In the genomic region with DNA sequence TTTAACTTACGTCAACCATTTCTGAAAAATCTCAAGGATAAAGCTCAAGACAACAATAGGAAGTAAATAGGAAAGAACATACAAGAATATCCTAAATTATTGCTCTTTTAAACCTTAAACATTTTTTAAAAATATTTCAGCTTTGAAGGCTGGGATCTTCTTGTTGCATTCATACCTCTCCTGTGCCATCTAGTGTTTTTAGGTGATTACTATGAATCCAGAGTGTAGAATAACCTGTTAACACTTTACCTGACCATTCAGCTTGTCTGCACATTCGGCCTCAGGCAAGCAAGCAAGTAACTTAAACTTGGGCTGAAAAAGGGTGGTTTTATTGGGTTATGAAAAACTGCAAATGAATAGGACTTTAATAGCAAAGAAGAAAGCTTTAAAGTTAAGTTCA, we compare ENCODE assay signal across 14 cellular contexts.
A peak's percentile ranks its signal among the peaks of the same experiment; 100 is the strongest.
DNase-seq lines count a peak whose midpoint lies in the region; TF ChIP-seq lines count a peak whose summit lies in the region.
"Had no signal": no experiment of that assay in that cellular context is flagged by ENCODE, and none has a peak within 500 bp of the region (broad histone marks: within the 10 kb centered on the region; RNA-seq: fewer than 3 reads in every experiment).

No MANE protein-coding gene starts in this region.

- POLR2A ChIA-PET in CD8-positive, alpha-beta memory T cell (lab: Charles Lee): no interaction called here

- no peak overlapping the region for H3K27ac Mint-ChIP-seq in CD8-positive, alpha-beta memory T cell
- H3K27ac Mint-ChIP-seq: activated CD4-positive, alpha-beta T cell treated with anti-CD3 and anti-CD28 coated beads for 36 hours had no signal

- no peaks in the 10 kb centered on the region; the same call in 1 of the 2 replicates for H3K9me3 ChIP-seq in BE2C
- no peaks in the 10 kb centered on the region for H3K9me3 ChIP-seq in CD8-positive, alpha-beta memory T cell (ENCODE audit: low read length)
- H3K9me3 ChIP-seq: upper lobe of right lung had no signal

- no peaks in the 10 kb centered on the region for H3K4me1 ChIP-seq in BE2C
- no peaks in the 10 kb centered on the region for H3K4me1 ChIP-seq in CD8-positive, alpha-beta memory T cell (ENCODE audit: insufficient read depth, low read length)
- H3K4me1 ChIP-seq: upper lobe of right lung had no signal

- TF ChIP-seq CTCF in BE2C (IDR thresholded peaks at IDR 0.05; ENCODE audit: low read depth, low read length) (peak; percentile 24), astrocyte of the spinal cord (IDR thresholded peaks at IDR 0.05; ENCODE audit: low read depth, low read length) (peak; percentile 43)

- no peaks in the 10 kb centered on the region for H3K4me1 Mint-ChIP-seq in CD8-positive, alpha-beta memory T cell
- H3K4me1 Mint-ChIP-seq: activated CD4-positive, alpha-beta T cell treated with anti-CD3 and anti-CD28 coated beads for 36 hours had no signal

- H3K27ac ChIP-seq in CD8-positive, alpha-beta memory T cell (ENCODE audit: low read depth, low read length): no peak overlapping the region
- H3K27ac ChIP-seq: upper lobe of right lung had no signal

- no peaks in the 10 kb centered on the region for H3K27me3 ChIP-seq in BE2C
- no peaks in the 10 kb centered on the region for H3K27me3 ChIP-seq in CD8-positive, alpha-beta memory T cell (ENCODE audit: insufficient read depth, low read length, poor library complexity, severe bottlenecking)
- H3K27me3 ChIP-seq: upper lobe of right lung had no signal

- H3K27me3 Mint-ChIP-seq in CD8-positive, alpha-beta memory T cell: no peaks in the 10 kb centered on the region
- H3K27me3 Mint-ChIP-seq: activated CD4-positive, alpha-beta T cell treated with anti-CD3 and anti-CD28 coated beads for 36 hours had no signal

- in situ Hi-C loops in astrocyte of the spinal cord (cut with HindIII; ENCODE audit: low sequenced_read_pairs): no loop called here

- H3K4me3 ChIP-seq in BE2C (ENCODE audit: low read depth, low read length) (no peak overlapping the region), astrocyte of the spinal cord (ENCODE audit: low read depth, low read length) (no peak overlapping the region)
- no peak overlapping the region for H3K4me3 ChIP-seq in CD8-positive, alpha-beta memory T cell (ENCODE audit: low read length)
- H3K4me3 ChIP-seq: mucosa of descending colon, upper lobe of right lung had no signal

- CTCF ChIA-PET in CD8-positive, alpha-beta memory T cell (lab: Charles Lee): no interaction called here

- no peak overlapping the region for H3K4me3 Mint-ChIP-seq in CD8-positive, alpha-beta memory T cell
- H3K4me3 Mint-ChIP-seq: activated CD4-positive, alpha-beta T cell treated with anti-CD3 and anti-CD28 coated beads for 36 hours had no signal

- no peaks in the 10 kb centered on the region for H3K36me3 Mint-ChIP-seq in CD8-positive, alpha-beta memory T cell

- no peaks in the 10 kb centered on the region for H3K36me3 ChIP-seq in BE2C
- H3K36me3 ChIP-seq in CD8-positive, alpha-beta memory T cell (ENCODE audit: insufficient read depth, low read length): no peaks in the 10 kb centered on the region
- H3K36me3 ChIP-seq: upper lobe of right lung had no signal

- H3K9me3 Mint-ChIP-seq in CD8-positive, alpha-beta memory T cell: peaks cover 2 to 24% (median 5%) of the 10 kb centered on the region in 5 donors

- DNase-seq in BE2C (no peak), Kasumi-1 (lab: John Stamatoyannopoulos, UW) (peak; percentile 3 to 29), astrocyte of the spinal cord (ENCODE audit: low read depth, low spot score) (peak; percentile 36), kidney tubule cell (ENCODE audit: low spot score) (peak; percentile 4), SHP77 treated with DMSO at 0.1 percent for 48 hours (lab: John Stamatoyannopoulos, UW) (no peak), NCI-H1105 treated with DMSO at 0.1 percent for 48 hours (lab: John Stamatoyannopoulos, UW) (no peak)
- DNase-seq in activated CD4-positive, alpha-beta T cell treated with anti-CD3 and anti-CD28 coated beads for 4 hours: no peak
- no peak for DNase-seq in CD8-positive, alpha-beta memory T cell
- DNase-seq: activated CD4-positive, alpha-beta T cell treated with anti-CD3 and anti-CD28 coated beads for 36 hours; activated effector memory CD4-positive, alpha-beta T cell treated with anti-CD3 and anti-CD28 coated beads, Interleukin-2, amount 50 U/mL, for 16 hours; cortex of kidney; mucosa of descending colon; NCI-H146; upper lobe of right lung had no signal

Comparison
In these comparisons a context has a peak if more than half of its experiments do, and no peak if none do; other contexts are left out.
1. DNase-seq: peak in Kasumi-1 (2 of 2), astrocyte of the spinal cord (single experiment) and kidney tubule cell (single experiment); none in BE2C (single experiment), SHP77 treated with DMSO at 0.1 percent for 48 hours (single experiment), activated CD4-positive, alpha-beta T cell treated with anti-CD3 and anti-CD28 coated beads for 4 hours (0 of 2), CD8-positive, alpha-beta memory T cell (0 of 5) and NCI-H1105 treated with DMSO at 0.1 percent for 48 hours (single experiment).